8 cellular contexts compared by ENCODE assay signal in genomic region chr1:43348809-43349593, GRCh38. TPM values are rescaled to one million over a fixed set of nuclear protein-coding genes. Genes with fewer than 3 reads are reported as not detected.
A peak's percentile ranks its signal among the peaks of the same experiment; 100 is the strongest.
DNase-seq lines count a peak whose midpoint lies in the region; TF ChIP-seq lines count a peak whose summit lies in the region.

No MANE protein-coding gene starts in this region.

- H3K36me3 ChIP-seq in HEK293 (ENCODE audit: control insufficient read depth in 2 of 2, insufficient read depth in 1 of 2, low read length in 2 of 2): no peaks in the 10 kb centered on the region

- no peaks in the 10 kb centered on the region for H3K36me3 Mint-ChIP-seq in mesothelial cell of epicardium
- no peaks in the 10 kb centered on the region for H3K36me3 Mint-ChIP-seq in stimulated activated naive CD8-positive, alpha-beta T cell treated with anti-CD3 and anti-CD28 coated beads, Interleukin-15, Interleukin-2, amounts not matched to agents 100 ng/mL and 50 ng/mL, for 24 hours (ENCODE audit: low read depth)

- peak overlapping the region; percentile 92 for H3K27ac Mint-ChIP-seq in mesothelial cell of epicardium
- peak overlapping the region; percentile 42 for H3K27ac Mint-ChIP-seq in stimulated activated naive CD8-positive, alpha-beta T cell treated with anti-CD3 and anti-CD28 coated beads, Interleukin-15, Interleukin-2, amounts not matched to agents 100 ng/mL and 50 ng/mL, for 24 hours

- POLR2A ChIA-PET in HEK293 (lab: Yijun Ruan, JAX): interaction anchor here (0.6 to 2.3 kb wide), 8 partner anchors 9 to 301 kb away, joined by 3 to 32 read pairs (median 4); partner anchors contain the start of genes CDC20, ELOVL1 and KDM4A

- H3K9me3 Mint-ChIP-seq in mesothelial cell of epicardium: no peaks in the 10 kb centered on the region
- H3K9me3 Mint-ChIP-seq in stimulated activated naive CD8-positive, alpha-beta T cell treated with anti-CD3 and anti-CD28 coated beads, Interleukin-15, Interleukin-2, amounts not matched to agents 100 ng/mL and 50 ng/mL, for 24 hours: no peaks in the 10 kb centered on the region

- TF ChIP-seq CTCF in HEK293 (tag by site-specific recombination; IDR thresholded peaks at IDR 0.05): peak; percentile 39; the same call in 1 of the 2 replicates
- no peak for TF ChIP-seq CTCF in mesothelial cell of epicardium (IDR thresholded peaks at IDR 0.05; ENCODE audit: unreplicated experiment)

- CTCF ChIA-PET in HEK293 (lab: Yijun Ruan, JAX): interaction anchor here (0.7 to 2.1 kb wide), 3 partner anchors 9 to 55 kb away, joined by 3 to 6 read pairs (median 3); partner anchors contain the start of gene CDC20

- peak overlapping the region; percentile 77 for H3K27ac ChIP-seq in HEK293 (ENCODE audit: extremely low read depth, low read depth, low read length)

- H3K27me3 Mint-ChIP-seq in mesothelial cell of epicardium (ENCODE audit: low read depth): peaks cover 3% of the 10 kb centered on the region
- H3K27me3 Mint-ChIP-seq in stimulated activated naive CD8-positive, alpha-beta T cell treated with anti-CD3 and anti-CD28 coated beads, Interleukin-15, Interleukin-2, amounts not matched to agents 100 ng/mL and 50 ng/mL, for 24 hours: no peaks in the 10 kb centered on the region

- H3K4me3 ChIP-seq in HEK293 (ENCODE audit: low read depth, low read length): peak overlapping the region; percentile 55

- DNase-seq in C1 segment of cervical spinal cord (lab: John Stamatoyannopoulos, UW) (peak in 11 of 14 donors; percentile 18 to 86 (median 47)), NCI-H460 (ENCODE audit: extremely low read depth, low read depth) (peak; percentile 69), epidermal melanocyte (ENCODE audit: insufficient read length, low spot score) (peak; percentile 39), mesothelial cell of epicardium (ENCODE audit: low spot score in 2 of 2, unreplicated experiment in 2 of 2) (peak; percentile 71 to 83), KG1 (lab: John Stamatoyannopoulos, UW) (no peak)
- DNase-seq in activated CD8-positive, alpha-beta memory T cell treated with anti-CD3 and anti-CD28 coated beads, Interleukin-2, amount 50 U/mL, for 4 hours: peak; percentile 55

- peaks cover 13% of the 10 kb centered on the region for H3K4me1 Mint-ChIP-seq in mesothelial cell of epicardium
- H3K4me1 Mint-ChIP-seq in stimulated activated naive CD8-positive, alpha-beta T cell treated with anti-CD3 and anti-CD28 coated beads, Interleukin-15, Interleukin-2, amounts not matched to agents 100 ng/mL and 50 ng/mL, for 24 hours (ENCODE audit: low read depth): peaks cover 7% of the 10 kb centered on the region

- H3K4me3 Mint-ChIP-seq in mesothelial cell of epicardium: peak overlapping the region; percentile 81
- H3K4me3 Mint-ChIP-seq in stimulated activated naive CD8-positive, alpha-beta T cell treated with anti-CD3 and anti-CD28 coated beads, Interleukin-15, Interleukin-2, amounts not matched to agents 100 ng/mL and 50 ng/mL, for 24 hours: peak overlapping the region; percentile 65

- 0 out of 2 replicates have a peak, but pooled peaks cover 3% of the 10 kb centered on the region for H3K4me1 ChIP-seq in HEK293 (ENCODE audit: control insufficient read depth, insufficient read depth, low read length)

- H3K9me3 ChIP-seq in HEK293 (ENCODE audit: control insufficient read depth, insufficient read depth, low read depth, low read length): no peaks in the 10 kb centered on the region

TF ChIP-seq in HEK293, 187 proteins besides CTCF, POLR2A, EP300 and RAD21 (continues in another document):
- TF ChIP-seq ZNF24 (tag by site-specific recombination; IDR thresholded peaks at IDR 0.05) (peak; percentile 30; the same call in 1 of the 2 replicates), ZNF133 (tag by site-specific recombination; IDR thresholded peaks at IDR 0.05) (no peak), ZNF768 (tag by site-specific recombination; IDR thresholded peaks at IDR 0.05) (0 out of 2 replicates have a peak, but pooled peaks have one; percentile 42), ZNF354C (tag by site-specific recombination; IDR thresholded peaks at IDR 0.05; ENCODE audit: borderline replicate concordance, low read depth) (no peak), SCRT2 (tag by site-specific recombination; IDR thresholded peaks at IDR 0.05) (no peak), ZNF561 (tag by site-specific recombination; IDR thresholded peaks at IDR 0.05; ENCODE audit: borderline replicate concordance) (peak; percentile 79; the same call in 1 of the 2 replicates), ZNF138 (tag by site-specific recombination; IDR thresholded peaks at IDR 0.05; ENCODE audit: borderline replicate concordance) (no peak), ZNF311 (tag by site-specific recombination; IDR thresholded peaks at IDR 0.05; ENCODE audit: borderline replicate concordance) (no peak), ZNF114 (tag by site-specific recombination; IDR thresholded peaks at IDR 0.05) (no peak), ZNF280C (tag by site-specific recombination; IDR thresholded peaks at IDR 0.05) (no peak), ZNF677 (tag by site-specific recombination; IDR thresholded peaks at IDR 0.05) (no peak), ZNF426 (tag by site-specific recombination; IDR thresholded peaks at IDR 0.05) (no peak), PRDM4 (tag by site-specific recombination; IDR thresholded peaks at IDR 0.05) (no peak), ZNF488 (tag by site-specific recombination; IDR thresholded peaks at IDR 0.05) (no peak), ZNF544 (tag by site-specific recombination; IDR thresholded peaks at IDR 0.05) (no peak), ZBTB8A (tag by site-specific recombination; IDR thresholded peaks at IDR 0.05) (peak; percentile 67), ZNF626 (tag by site-specific recombination; IDR thresholded peaks at IDR 0.05) (no peak), ZBTB7A (tag by site-specific recombination; IDR thresholded peaks at IDR 0.05; ENCODE audit: low read depth) (no peak)

RNA-seq across cellular contexts. Expression of gene CDC20, which starts 9.8 kb away (rescaled TPM):
- total RNA-seq in NCI-H460 (2014; rRNA removed; shearing (Covaris generic)): 81.9 and 84.7 TPM in 2 replicates
- 116 TPM in 2 replicates for polyA plus RNA-seq in NCI-H460 (2014; cell fraction: nucleus; rRNA removed)
- total RNA-seq in mesothelial cell of epicardium: 32.0 to 33.4 TPM (median 32.4 TPM) in 3 replicates

RNA-seq across cellular contexts. Expression of gene MPL, which starts 11.4 kb away (rescaled TPM):
- not detected in 2 replicates for total RNA-seq in NCI-H460 (2014; rRNA removed; shearing (Covaris generic))
- polyA plus RNA-seq in NCI-H460 (2014; cell fraction: nucleus; rRNA removed): not detected in 2 replicates
- total RNA-seq in mesothelial cell of epicardium: 0.50 to 0.53 TPM in 2 of 3 replicates, not detected in the other

RNA-seq across cellular contexts. Expression of gene ELOVL1, which starts 18.8 kb away (rescaled TPM):
- total RNA-seq in NCI-H460 (2014; rRNA removed; shearing (Covaris generic)): 68.9 and 69.5 TPM in 2 replicates
- polyA plus RNA-seq in NCI-H460 (2014; cell fraction: nucleus; rRNA removed): 80.1 and 95.1 TPM in 2 replicates
- total RNA-seq in mesothelial cell of epicardium: 40.3 to 42.4 TPM (median 41.4 TPM) in 3 replicates

RNA-seq across cellular contexts. Expression of gene MED8, which starts 40.6 kb away (rescaled TPM):
- total RNA-seq in NCI-H460 (2014; rRNA removed; shearing (Covaris generic)): 48.2 and 50.4 TPM in 2 replicates
- 35.3 and 58.1 TPM in 2 replicates for polyA plus RNA-seq in NCI-H460 (2014; cell fraction: nucleus; rRNA removed)
- 29.8 to 32.4 TPM (median 30.4 TPM) in 3 replicates for total RNA-seq in mesothelial cell of epicardium

RNA-seq across cellular contexts. Expression of gene SZT2, which starts 40.7 kb away (rescaled TPM):
- total RNA-seq in NCI-H460 (2014; rRNA removed; shearing (Covaris generic)): 13.8 and 16.2 TPM in 2 replicates
- polyA plus RNA-seq in NCI-H460 (2014; cell fraction: nucleus; rRNA removed): 20.8 and 30.5 TPM in 2 replicates
- total RNA-seq in mesothelial cell of epicardium: 80.1 to 97.4 TPM (median 83.7 TPM) in 3 replicates
